In genomic region chr15:71749500-71749899, GRCh38 we compare ENCODE assay signal across 22 cellular contexts.
DNase-seq lines count a peak whose midpoint lies in the region; ATAC-seq, FAIRE-seq and TF ChIP-seq lines count a peak whose summit lies in the region.
"Had no signal": no experiment of that assay in that cellular context is flagged by ENCODE, and none has a peak within 500 bp of the region (broad histone marks: within the 10 kb centered on the region; RNA-seq: fewer than 3 reads in every experiment).

No MANE protein-coding gene starts in this region.

- 98% methylated on average over 14 of the region's 14 CpGs for WGBS in A549 (ENCODE audit: missing lambda C conversion rate)
- over 99% methylated on average over 10 of the region's 14 CpGs for WGBS in mesenchymal stem cell

- H2AFZ ChIP-seq in mesenchymal stem cell (ENCODE audit: low read depth, low read length): no peak overlapping the region
- H2AFZ ChIP-seq: GM23248 had no signal

- no peak overlapping the region for H2BK15ac ChIP-seq in mesenchymal stem cell (ENCODE audit: low read depth, poor library complexity, severe bottlenecking)

- no peak for TF ChIP-seq POLR2A in A549 (IDR thresholded peaks at IDR 0.05; ENCODE audit: low read length)

- H3K27me3 Mint-ChIP-seq in activated CD4-positive, alpha-beta T cell treated with anti-CD3 and anti-CD28 coated beads for 36 hours: peaks cover 5% of the 10 kb centered on the region

- TF ChIP-seq EP300 in A549 (IDR thresholded peaks at IDR 0.05): no peak

- H3K27me3 ChIP-seq in mesenchymal stem cell (ENCODE audit: control insufficient read depth in 1 of 2, insufficient read depth in 1 of 2, low read length in 2 of 2): peaks cover 0 to 7% of the 10 kb centered on the region in 2 experiments

- intact Hi-C loops in activated CD4-positive, alpha-beta T cell treated with anti-CD3 and anti-CD28 coated beads for 36 hours (cut with DNase I, micrococcal nuclease): no loop called here

- H3K27ac Mint-ChIP-seq in activated CD4-positive, alpha-beta T cell treated with anti-CD3 and anti-CD28 coated beads for 36 hours: no peak overlapping the region
- H3K27ac Mint-ChIP-seq: CD4-positive, CD25-positive, alpha-beta regulatory T cell; CD8-positive, alpha-beta memory T cell had no signal

- H3K36me3 ChIP-seq in HEK293 (ENCODE audit: control insufficient read depth in 2 of 2, insufficient read depth in 1 of 2, low read length in 2 of 2): no peaks in the 10 kb centered on the region
- H3K36me3 ChIP-seq in mesenchymal stem cell (ENCODE audit: control insufficient read depth in 1 of 2, insufficient read depth in 2 of 2, low read depth in 1 of 2, low read length in 2 of 2): peaks cover 3 to 6% of the 10 kb centered on the region in 2 experiments
- H3K36me3 ChIP-seq: HAP-1 had no signal

- H2AK5ac ChIP-seq in mesenchymal stem cell (ENCODE audit: low read length, severe bottlenecking): peak overlapping the region; percentile 99

- H3K27ac ChIP-seq in A549 (peak overlapping the region; percentile 92 to 99), HEK293 (ENCODE audit: extremely low read depth, low read depth, low read length) (no peak overlapping the region), VCaP (peak overlapping the region; percentile 95; the same call in 1 of the 2 replicates), mesenchymal stem cell (ENCODE audit: low read length, poor library complexity, severe bottlenecking) (peak overlapping the region; percentile 99)
- H3K27ac ChIP-seq: GM23248 had no signal

- H3K9me3 ChIP-seq in A549: peaks cover 10% of the 10 kb centered on the region
- H3K9me3 ChIP-seq in HEK293 (ENCODE audit: control insufficient read depth, insufficient read depth, low read depth, low read length): no peaks in the 10 kb centered on the region
- H3K9me3 ChIP-seq in mesenchymal stem cell (ENCODE audit: control insufficient read depth, low read length): no peaks in the 10 kb centered on the region
- H3K9me3 ChIP-seq: HAP-1 had no signal

- H3K4me2 ChIP-seq in A549: peak overlapping the region; percentile 87
- H3K4me2 ChIP-seq in mesenchymal stem cell (ENCODE audit: low read length, poor library complexity, severe bottlenecking): no peak overlapping the region

- POLR2A ChIA-PET in A549 (lab: Yijun Ruan, JAX) (no interaction called here), HEK293 (lab: Yijun Ruan, JAX) (no interaction called here)
- POLR2A ChIA-PET in activated CD4-positive, alpha-beta T cell treated with anti-CD3 and anti-CD28 coated beads for 36 hours (lab: Charles Lee): no interaction called here

- H3K79me1 ChIP-seq in mesenchymal stem cell (replicated peaks; ENCODE audit: low read length, poor library complexity, severe bottlenecking): peaks cover 10% of the 10 kb centered on the region

- FAIRE-seq in A549 (lab: Jason Lieb, UNC): no peak
- FAIRE-seq: GM12878, GM19239, HTR-8/SVneo had no signal

- H3K9me3 Mint-ChIP-seq in activated CD4-positive, alpha-beta T cell treated with anti-CD3 and anti-CD28 coated beads for 36 hours (ENCODE audit: low read depth): peaks cover under 1% of the 10 kb centered on the region
- H3K9me3 Mint-ChIP-seq: CD4-positive, CD25-positive, alpha-beta regulatory T cell; CD8-positive, alpha-beta memory T cell; HFFc6; IgD-negative memory B cell had no signal

- H4K8ac ChIP-seq in mesenchymal stem cell (ENCODE audit: low read length): no peak overlapping the region

- H3K4me1 Mint-ChIP-seq in activated CD4-positive, alpha-beta T cell treated with anti-CD3 and anti-CD28 coated beads for 36 hours: no peaks in the 10 kb centered on the region
- H3K4me1 Mint-ChIP-seq: CD4-positive, CD25-positive, alpha-beta regulatory T cell had no signal

- DNase-seq in A549 (ENCODE audit: low read depth in 1 of 2, low spot score in 1 of 2) (no peak), mesenchymal stem cell (no peak), activated T-cell treated with anti-CD3 and anti-CD28 coated beads for 4 hours (no peak)
- no peak for DNase-seq in activated CD4-positive, alpha-beta T cell treated with anti-CD3 and anti-CD28 coated beads for 36 hours
- DNase-seq: C1 segment of cervical spinal cord; CD4-positive, CD25-positive, alpha-beta regulatory T cell; CD8-positive, alpha-beta memory T cell; COR-L47; DMS 273 treated with DMSO at 0.1 percent for 48 hours; DND-41; EL; GM23248; HFFc6; KBM-7 had no signal

- H3K36me3 Mint-ChIP-seq in activated CD4-positive, alpha-beta T cell treated with anti-CD3 and anti-CD28 coated beads for 36 hours (ENCODE audit: low read depth): no peaks in the 10 kb centered on the region
- H3K36me3 Mint-ChIP-seq: CD4-positive, CD25-positive, alpha-beta regulatory T cell; CD8-positive, alpha-beta memory T cell; IgD-negative memory B cell had no signal

- no peak overlapping the region for H3K14ac ChIP-seq in mesenchymal stem cell (ENCODE audit: low read length in 2 of 2)

- H3K4me3 ChIP-seq in A549: no peak overlapping the region
- H3K4me3 ChIP-seq in HEK293 (ENCODE audit: low read depth, low read length): no peak overlapping the region
- no peak overlapping the region for H3K4me3 ChIP-seq in mesenchymal stem cell (ENCODE audit: insufficient read depth in 1 of 2, low read depth in 1 of 2, low read length in 2 of 2)
- H3K4me3 ChIP-seq: GM12878, GM23248, HAP-1 had no signal

- H3K4me1 ChIP-seq in A549 (peaks cover 85% of the 10 kb centered on the region), HEK293 (ENCODE audit: control insufficient read depth, insufficient read depth, low read length) (peaks cover 23% of the 10 kb centered on the region), mesenchymal stem cell (ENCODE audit: control insufficient read depth, insufficient read depth, low read depth, low read length) (peaks cover 44% of the 10 kb centered on the region)
- H3K4me1 ChIP-seq: HAP-1 had no signal

- H3K23ac ChIP-seq in mesenchymal stem cell (ENCODE audit: low read length in 2 of 2): no peak overlapping the region

- CTCF ChIA-PET in A549 (lab: Yijun Ruan, JAX) (interaction anchor here (10.7 to 20.8 kb wide), 2 partner anchors 27 to 54 kb away, joined by 175 to 522 read pairs; no protein-coding TSS in a partner anchor), HEK293 (lab: Yijun Ruan, JAX) (interaction anchor here (0.6 to 6.1 kb wide), 4 partner anchors 6 to 407 kb away, joined by 3 to 56 read pairs (median 4); no protein-coding TSS in a partner anchor)
- CTCF ChIA-PET in activated CD4-positive, alpha-beta T cell treated with anti-CD3 and anti-CD28 coated beads for 36 hours (lab: Charles Lee): no interaction called here

- no peak overlapping the region for H4K91ac ChIP-seq in mesenchymal stem cell (ENCODE audit: low read length)

- no peak overlapping the region for H2BK12ac ChIP-seq in mesenchymal stem cell (ENCODE audit: low read length in 2 of 2)

- no peak overlapping the region for H2BK120ac ChIP-seq in mesenchymal stem cell (ENCODE audit: low read depth, low read length)

- no peak overlapping the region for H3K9ac ChIP-seq in mesenchymal stem cell (ENCODE audit: low read length)
- H3K9ac ChIP-seq: GM23248 had no signal

- no peak overlapping the region for H3K18ac ChIP-seq in mesenchymal stem cell (ENCODE audit: low read depth in 1 of 2, low read length in 2 of 2)

- ATAC-seq in A549 (no peak), GM18520 (IDR thresholded peaks at IDR 0.05; ENCODE audit: unreplicated experiment) (no peak)
- no peak for ATAC-seq in activated CD4-positive, alpha-beta T cell treated with anti-CD3 and anti-CD28 coated beads for 36 hours
- ATAC-seq: GM12878 had no signal

- H3K4me3 Mint-ChIP-seq in activated CD4-positive, alpha-beta T cell treated with anti-CD3 and anti-CD28 coated beads for 36 hours: no peak overlapping the region
- H3K4me3 Mint-ChIP-seq: CD4-positive, CD25-positive, alpha-beta regulatory T cell; CD8-positive, alpha-beta memory T cell; HFFc6 had no signal

- no peak for TF ChIP-seq RAD21 in A549 (conservative IDR thresholded peaks at IDR 0.05 in 1 of 2, IDR thresholded peaks at IDR 0.05 in 1 of 2)

- no peak overlapping the region for H3K4ac ChIP-seq in mesenchymal stem cell (ENCODE audit: low read depth in 1 of 2, low read length in 2 of 2)

- H2BK5ac ChIP-seq in mesenchymal stem cell (ENCODE audit: low read depth, low read length, poor library complexity, severe bottlenecking): no peak overlapping the region

- no peak for TF ChIP-seq CTCF in A549 (IDR thresholded peaks at IDR 0.05)
- TF ChIP-seq CTCF in HEK293 (tag by site-specific recombination; IDR thresholded peaks at IDR 0.05): no peak
- TF ChIP-seq CTCF in VCaP (conservative IDR thresholded peaks at IDR 0.05): no peak

TF ChIP-seq in A549, 52 proteins besides CTCF, POLR2A, EP300 and RAD21:
- TF ChIP-seq ZNF302 (CRISPR knock-in tag; IDR thresholded peaks at IDR 0.05) (no peak), ZC3H11A (IDR thresholded peaks at IDR 0.05) (peak; percentile 28)

TF ChIP-seq in HEK293, 187 proteins besides CTCF, POLR2A, EP300 and RAD21 (continues in another document):
- TF ChIP-seq ZNF394 (tag by site-specific recombination; IDR thresholded peaks at IDR 0.05; ENCODE audit: borderline replicate concordance) (peak; percentile 91), BCL11A (tag by site-specific recombination; IDR thresholded peaks at IDR 0.05; ENCODE audit: low read depth) (no peak), ZBTB20 (tag by site-specific recombination; IDR thresholded peaks at IDR 0.05) (no peak), ZBTB49 (tag by site-specific recombination; IDR thresholded peaks at IDR 0.05; ENCODE audit: low read depth) (no peak), GLIS1 (tag by site-specific recombination; IDR thresholded peaks at IDR 0.05) (no peak), ZNF521 (tag by site-specific recombination; IDR thresholded peaks at IDR 0.05) (no peak), ZNF266 (tag by site-specific recombination; IDR thresholded peaks at IDR 0.05; ENCODE audit: low read depth) (0 out of 2 replicates have a peak, but pooled peaks have one; percentile 11), ZBTB1 (tag by site-specific recombination; IDR thresholded peaks at IDR 0.05) (no peak), FEZF1 (tag by site-specific recombination; IDR thresholded peaks at IDR 0.05) (no peak), ZNF501 (tag by site-specific recombination; IDR thresholded peaks at IDR 0.05) (no peak)

Comparison
In these comparisons a context has a peak if more than half of its experiments do, and no peak if none do; other contexts are left out.
1. Of the 5 proteins assayed by ChIP-seq in both HEK293 and A549: peak only in HEK293: REST; only in A549: none; in both: none; in neither: 4.